In the genomic region with DNA sequence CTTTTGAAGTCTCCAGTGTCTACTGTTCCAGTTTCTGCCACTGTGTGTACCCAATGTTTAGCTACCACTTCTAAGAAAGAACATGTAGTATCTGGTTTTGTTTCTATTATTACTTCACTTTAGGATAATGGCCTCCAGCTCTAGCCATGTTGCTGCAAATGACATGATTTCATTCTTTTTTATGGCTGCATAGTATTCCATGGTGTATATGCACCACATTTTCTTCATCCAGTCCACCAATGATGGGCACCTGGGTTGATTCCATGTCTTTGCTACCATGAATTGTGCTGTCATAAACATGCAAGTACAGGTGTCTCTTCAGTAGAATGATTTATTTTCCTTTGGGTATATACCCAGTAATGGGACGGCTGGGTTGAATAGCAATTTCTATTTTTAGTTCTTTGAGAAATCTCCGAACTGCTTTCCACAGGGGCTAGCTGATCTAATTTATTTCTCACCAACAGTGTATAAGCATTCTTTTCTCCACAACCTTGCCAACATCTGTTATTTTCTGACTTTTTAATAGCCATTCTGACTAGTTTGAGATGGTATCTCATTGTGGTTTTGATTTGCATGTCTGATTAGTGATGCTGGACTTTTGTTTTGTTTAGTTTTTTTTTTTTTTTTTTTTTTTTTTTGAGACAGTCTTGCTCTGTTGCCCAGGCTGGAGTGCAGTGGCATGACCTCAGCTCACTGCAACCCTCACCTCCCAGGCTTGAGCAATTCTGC, we compare ENCODE assay signal across 25 cellular contexts.
A peak's percentile ranks its signal among the peaks of the same experiment; 100 is the strongest.
DNase-seq lines count a peak whose midpoint lies in the region; ATAC-seq, FAIRE-seq and TF ChIP-seq lines count a peak whose summit lies in the region.
"Had no signal": no experiment of that assay in that cellular context is flagged by ENCODE, and none has a peak within 500 bp of the region (broad histone marks: within the 10 kb centered on the region; RNA-seq: fewer than 3 reads in every experiment).

No MANE protein-coding gene starts in this region.

- ATAC-seq in HG03135 (IDR thresholded peaks at IDR 0.05; ENCODE audit: unreplicated experiment) (no peak), GM18517 (IDR thresholded peaks at IDR 0.05; ENCODE audit: unreplicated experiment) (no peak)
- ATAC-seq: activated T-cell treated with anti-CD3 and anti-CD28 coated beads, Interleukin-2, amount 50 U/mL, for 4 hours; gastrocnemius medialis; GM23338; left colon had no signal

- no peak overlapping the region for H3K27ac ChIP-seq in astrocyte (ENCODE audit: low read depth, low read length)
- H3K27ac ChIP-seq: adrenal gland, cardiac muscle cell, colonic mucosa, gastrocnemius medialis, neural progenitor cell had no signal

- no peaks in the 10 kb centered on the region for H3K79me2 ChIP-seq in astrocyte (ENCODE audit: insufficient read depth, low read length)

- DNase-seq in AG09309 (ENCODE audit: low read depth) (peak; percentile 59), GM06990 (ENCODE audit: extremely low read depth, insufficient read length) (peak; percentile 9), astrocyte (ENCODE audit: low read depth) (peak; percentile 37), kidney tubule cell (ENCODE audit: low spot score) (peak; percentile 37), DMS79 (lab: John Stamatoyannopoulos, UW) (no peak)
- no peak for DNase-seq in activated CD4-positive, CD25-positive, alpha-beta regulatory T cell treated with anti-CD3 and anti-CD28 coated beads, Interleukin-2, amount 50 U/mL, for 72 hours
- DNase-seq: activated CD4-positive, alpha-beta T cell treated with anti-CD3 and anti-CD28 coated beads, Interleukin-2, amount 10 ng/mL, durations not matched to agents 24 days and 14 days; activated naive CD4-positive, alpha-beta T cell treated with Interleukin-2 at 50 U/mL for 16 hours; activated T-cell treated with anti-CD3 and anti-CD28 coated beads, Interleukin-2, amount 50 U/mL, for 4 hours; adrenal gland; CD8-positive, alpha-beta memory T cell; colonic mucosa; DMS53; effector memory CD4-positive, alpha-beta T cell; gastrocnemius medialis; left colon; NCI-H146; NCI-H446; stimulated activated naive CD4-positive, alpha-beta T cell treated with Interleukin-2 at 50 U/mL for 16 hours had no signal

- peaks cover 3% of the 10 kb centered on the region for H3K9me3 Mint-ChIP-seq in astrocyte (ENCODE audit: unreplicated experiment)
- H3K9me3 Mint-ChIP-seq: CD8-positive, alpha-beta memory T cell; GM23338; neural progenitor cell had no signal

- peaks cover 17% of the 10 kb centered on the region for H3K4me1 Mint-ChIP-seq in astrocyte (ENCODE audit: low read depth, unreplicated experiment)
- H3K4me1 Mint-ChIP-seq: activated CD4-positive, alpha-beta T cell treated with anti-CD3 and anti-CD28 coated beads, Interleukin-2, amount 10 ng/mL, durations not matched to agents 24 days and 14 days; B cell; CD8-positive, alpha-beta memory T cell; neural progenitor cell had no signal

- no peak overlapping the region for H3K9ac ChIP-seq in astrocyte (ENCODE audit: low read length)
- H3K9ac ChIP-seq: neural progenitor cell had no signal

- H3K36me3 ChIP-seq in GM06990 (ENCODE audit: control insufficient read depth, insufficient read depth, low read length) (peaks cover 2% of the 10 kb centered on the region), astrocyte (ENCODE audit: insufficient read depth, low read length) (peaks cover 2% of the 10 kb centered on the region)
- H3K36me3 ChIP-seq: adrenal gland, colonic mucosa, neural progenitor cell had no signal

- H3K27me3 ChIP-seq in GM06990 (replicated peaks; ENCODE audit: control insufficient read depth, insufficient read depth, low read length) (no peaks in the 10 kb centered on the region), astrocyte (ENCODE audit: insufficient read depth, low read length) (no peaks in the 10 kb centered on the region)
- H3K27me3 ChIP-seq: adrenal gland, cardiac muscle cell, colonic mucosa, gastrocnemius medialis, neural progenitor cell had no signal

- FAIRE-seq in astrocyte (lab: Jason Lieb, UNC) = no peak

- no peaks in the 10 kb centered on the region for H3K27me3 Mint-ChIP-seq in astrocyte (ENCODE audit: low read depth, unreplicated experiment)
- H3K27me3 Mint-ChIP-seq: activated CD4-positive, alpha-beta T cell treated with anti-CD3 and anti-CD28 coated beads, Interleukin-2, amount 10 ng/mL, durations not matched to agents 24 days and 14 days; B cell had no signal

- no peak for TF ChIP-seq CTCF in AG09309 (IDR thresholded peaks at IDR 0.05; ENCODE audit: control insufficient read depth, insufficient read depth, low read depth, low read length, missing control alignments)
- TF ChIP-seq CTCF in GM06990 (IDR thresholded peaks at IDR 0.05; ENCODE audit: insufficient read depth, low read length, poor library complexity, severe bottlenecking) = no peak
- TF ChIP-seq CTCF in astrocyte (IDR thresholded peaks at IDR 0.05; ENCODE audit: insufficient read depth, low read depth, low read length) = no peak

- no peak overlapping the region for H2AFZ ChIP-seq in astrocyte (ENCODE audit: low read depth, low read length)
- H2AFZ ChIP-seq: GM23338, neural progenitor cell had no signal

- no peaks in the 10 kb centered on the region for H3K9me3 ChIP-seq in astrocyte (ENCODE audit: insufficient read depth, low read depth, low read length)
- H3K9me3 ChIP-seq: adrenal gland, colonic mucosa, gastrocnemius medialis had no signal

- H3K4me1 ChIP-seq in astrocyte (ENCODE audit: insufficient read depth, low read length) = peaks cover 24% of the 10 kb centered on the region
- H3K4me1 ChIP-seq: colonic mucosa, gastrocnemius medialis, neural progenitor cell had no signal

- H4K20me1 ChIP-seq in astrocyte (ENCODE audit: insufficient read depth, low read length) = no peaks in the 10 kb centered on the region

- H3K27ac Mint-ChIP-seq in astrocyte (ENCODE audit: unreplicated experiment) = no peak overlapping the region
- H3K27ac Mint-ChIP-seq: activated CD4-positive, alpha-beta T cell treated with anti-CD3 and anti-CD28 coated beads, Interleukin-2, amount 10 ng/mL, durations not matched to agents 24 days and 14 days; B cell; GM23338; neural progenitor cell had no signal

- peaks cover 9% of the 10 kb centered on the region for H3K36me3 Mint-ChIP-seq in astrocyte (ENCODE audit: low read depth, unreplicated experiment)

- H3K4me3 ChIP-seq in AG09309 (ENCODE audit: control insufficient read depth, low read depth, low read length) = no peak overlapping the region
- H3K4me3 ChIP-seq in GM06990 (replicated peaks; ENCODE audit: low read depth, low read length) = no peak overlapping the region
- no peak overlapping the region for H3K4me3 ChIP-seq in astrocyte (ENCODE audit: insufficient read depth, low read depth, low read length)
- H3K4me3 ChIP-seq: adrenal gland, cardiac muscle cell, colonic mucosa, gastrocnemius medialis, GM23338, neural progenitor cell had no signal

- H3K4me2 ChIP-seq in astrocyte (ENCODE audit: low read length) = no peak overlapping the region
- H3K4me2 ChIP-seq: GM23338, neural progenitor cell had no signal

- no peak overlapping the region for H3K4me3 Mint-ChIP-seq in astrocyte (ENCODE audit: unreplicated experiment)
- H3K4me3 Mint-ChIP-seq: activated CD4-positive, alpha-beta T cell treated with anti-CD3 and anti-CD28 coated beads, Interleukin-2, amount 10 ng/mL, durations not matched to agents 24 days and 14 days; activated T-cell treated with anti-CD3 and anti-CD28 coated beads, Interleukin-2, amount 50 U/mL, for 4 hours; B cell; CD8-positive, alpha-beta memory T cell; GM23338; neural progenitor cell had no signal

Comparison
In these comparisons a context has a peak if more than half of its experiments do, and no peak if none do; other contexts are left out.
1. DNase-seq: peak in AG09309 (single experiment), GM06990 (single experiment), astrocyte (single experiment) and kidney tubule cell (single experiment); none in activated CD4-positive, CD25-positive, alpha-beta regulatory T cell treated with anti-CD3 and anti-CD28 coated beads, Interleukin-2, amount 50 U/mL, for 72 hours (single experiment) and DMS79 (single experiment).